In genomic region chr5:50666261-50667078, GRCh38 we compare ENCODE assay signal across 8 cellular contexts. TPM values are rescaled to one million over a fixed set of nuclear protein-coding genes. Genes with fewer than 3 reads are reported as not detected.
DNase-seq lines count a peak whose midpoint lies in the region; ATAC-seq and TF ChIP-seq lines count a peak whose summit lies in the region.

PARP8 (plus strand) TSS chr5:50666637; CDS start chr5:50667096, 459 bp downstream.

- no peaks in the 10 kb centered on the region for H3K9me3 ChIP-seq in AG04450 (ENCODE audit: control insufficient read depth, insufficient read depth, low read length)
- H3K9me3 ChIP-seq in SK-N-SH = no peaks in the 10 kb centered on the region
- no peaks in the 10 kb centered on the region for H3K9me3 ChIP-seq in heart right ventricle
- no peaks in the 10 kb centered on the region for H3K9me3 ChIP-seq in aorta (ENCODE audit: control insufficient read depth, low read length)

- H3K4me1 Mint-ChIP-seq in activated naive CD8-positive, alpha-beta T cell treated with anti-CD3 and anti-CD28 coated beads for 36 hours = peaks cover 34% of the 10 kb centered on the region

- H3K27me3 ChIP-seq in AG04450 (ENCODE audit: control insufficient read depth, insufficient read depth, low read length) = no peaks in the 10 kb centered on the region
- H3K27me3 ChIP-seq in SK-N-SH (ENCODE audit: insufficient read depth) = no peaks in the 10 kb centered on the region
- H3K27me3 ChIP-seq in heart right ventricle = no peaks in the 10 kb centered on the region
- H3K27me3 ChIP-seq in aorta (ENCODE audit: control insufficient read depth in 1 of 2, insufficient read depth in 2 of 2, low read length in 1 of 2) = no peaks in the 10 kb centered on the region

- peaks cover 19% of the 10 kb centered on the region for H3K36me3 Mint-ChIP-seq in activated naive CD8-positive, alpha-beta T cell treated with anti-CD3 and anti-CD28 coated beads for 36 hours

- H3K27ac ChIP-seq in AG04450 (ENCODE audit: low read depth, low read length) = peak within 1 kb of the TSS; percentile 61
- H3K27ac ChIP-seq in SK-N-SH (ENCODE audit: low read depth in 2 of 2, low read length in 1 of 2) = peak within 1 kb of the TSS; percentile 50 to 89; a peak in 3 of 4 replicates
- peak within 1 kb of the TSS; percentile 48 to 96 (median 82) for H3K27ac ChIP-seq in heart right ventricle
- peak within 1 kb of the TSS; percentile 1 to 78 for H3K27ac ChIP-seq in aorta (ENCODE audit: low read depth in 1 of 2, low read length in 2 of 2)

- TF ChIP-seq CTCF in AG04450 (IDR thresholded peaks at IDR 0.05; ENCODE audit: low read depth, low read length) (no peak), SK-N-SH (IDR thresholded peaks at IDR 0.05) (no peak), heart right ventricle (IDR thresholded peaks at IDR 0.05) (no peak)

- no peaks in the 10 kb centered on the region for H4K20me1 ChIP-seq in SK-N-SH (ENCODE audit: insufficient read depth)

- 1% methylated on average over 34 of the region's 70 CpGs for WGBS in SK-N-SH (ENCODE audit: low lambda C conversion rate)
- WGBS in heart right ventricle, 2 donors = 1% methylated on average over 64 to 70 of the region's 70 CpGs
- 0 to 1% methylated on average over 31 to 70 of the region's 70 CpGs for WGBS in aorta, 2 donors

- no peaks in the 10 kb centered on the region for H3K27me3 Mint-ChIP-seq in activated naive CD8-positive, alpha-beta T cell treated with anti-CD3 and anti-CD28 coated beads for 36 hours

- H3K9me2 ChIP-seq in SK-N-SH = no peaks in the 10 kb centered on the region

- intact Hi-C loops in heart right ventricle (cut with DNase I) = loop anchor here in 1 of 10 donors (10.0 kb wide), 1 partner anchor 78 kb away; no protein-coding TSS in a partner anchor
- intact Hi-C loops in posterior cingulate gyrus (cut with DNase I) = no loop called here
- intact Hi-C loops in aorta (cut with DNase I) = loop anchor here (5.0 to 10.0 kb wide), 2 partner anchors 78 to 81 kb away; no protein-coding TSS in a partner anchor

- peak within 1 kb of the TSS; percentile 99 for H3K4me3 Mint-ChIP-seq in activated naive CD8-positive, alpha-beta T cell treated with anti-CD3 and anti-CD28 coated beads for 36 hours

- H3K79me2 ChIP-seq in SK-N-SH (ENCODE audit: insufficient read depth) = no peaks in the 10 kb centered on the region

- H3K4me1 ChIP-seq in SK-N-SH (ENCODE audit: control insufficient read depth in 1 of 2, insufficient read depth in 2 of 2, low read depth in 1 of 2, low read length in 1 of 2) (peaks cover 0 to 3% of the 10 kb centered on the region in 2 experiments; a peak in 2 of 4 replicates), heart right ventricle (peaks cover 0 to 58% (median 9%) of the 10 kb centered on the region in 9 donors), aorta (ENCODE audit: control insufficient read depth in 1 of 2, insufficient read depth in 2 of 2, low read length in 2 of 2) (no peaks in the 10 kb centered on the region)

- ATAC-seq in GM18873 (IDR thresholded peaks at IDR 0.05; ENCODE audit: low FRiP score, unreplicated experiment) (peak; percentile 34), HG03469 (IDR thresholded peaks at IDR 0.05; ENCODE audit: unreplicated experiment) (peak; percentile 37), heart right ventricle (peak in 7 of 8 donors; percentile 37 to 74 (median 55)), aorta (ENCODE audit: low FRiP score) (peak; percentile 54)

- peak; percentile 11 for DNase-seq in AG04450 (ENCODE audit: low read depth, low spot score)
- peak; percentile 83 for DNase-seq in SK-N-SH
- peak; percentile 63 for DNase-seq in activated naive CD8-positive, alpha-beta T cell treated with anti-CD3 and anti-CD28 coated beads for 36 hours
- peak; percentile 47 to 58 for DNase-seq in heart right ventricle
- DNase-seq in posterior cingulate gyrus = peak in 9 of 10 donors; percentile 33 to 89 (median 46)
- peak; percentile 73 to 82 for DNase-seq in aorta

- H3K9me3 Mint-ChIP-seq in activated naive CD8-positive, alpha-beta T cell treated with anti-CD3 and anti-CD28 coated beads for 36 hours = peaks cover under 1% of the 10 kb centered on the region

- H3F3A ChIP-seq in SK-N-SH (replicated peaks; ENCODE audit: insufficient read depth) = no peaks in the 10 kb centered on the region

- peak within 1 kb of the TSS; percentile 90 for H3K9ac ChIP-seq in SK-N-SH

- peak within 1 kb of the TSS; percentile 87 for H2AFZ ChIP-seq in SK-N-SH (ENCODE audit: low read depth)

- POLR2A ChIA-PET in AG04450 (lab: Yijun Ruan, JAX) (interaction anchor here (1.3 kb wide), 1 partner anchor 76 kb away, joined by 4 read pairs; no protein-coding TSS in a partner anchor), SK-N-SH (lab: Yijun Ruan, JAX) (no interaction called here)

- H3K4me3 ChIP-seq in AG04450 (ENCODE audit: low read depth, low read length) = peak within 1 kb of the TSS; percentile 90
- H3K4me3 ChIP-seq in SK-N-SH (ENCODE audit: low read depth in 2 of 2, low read length in 1 of 2) = peak within 1 kb of the TSS; percentile 86 to 92
- peak within 1 kb of the TSS; percentile 69 to 95 (median 86) for H3K4me3 ChIP-seq in heart right ventricle
- H3K4me3 ChIP-seq in aorta (ENCODE audit: low read length in 2 of 2) = peak within 1 kb of the TSS; percentile 40 to 75

- TF ChIP-seq RAD21 in SK-N-SH (IDR thresholded peaks at IDR 0.05; ENCODE audit: low read length) = no peak

- peak within 1 kb of the TSS; percentile 88 for H3K4me2 ChIP-seq in SK-N-SH

- peak within 1 kb of the TSS; percentile 100 for H3K27ac Mint-ChIP-seq in activated naive CD8-positive, alpha-beta T cell treated with anti-CD3 and anti-CD28 coated beads for 36 hours

- CTCF ChIA-PET in AG04450 (lab: Charles Lee) = interaction anchor here (0.9 kb wide), 1 partner anchor 152 kb away, joined by 3 read pairs; no protein-coding TSS in a partner anchor
- CTCF ChIA-PET in SK-N-SH (lab: Yijun Ruan, JAX) = interaction anchor here (0.6 to 0.9 kb wide), 3 partner anchors 44 to 1899 kb away, joined by 3 read pairs; no protein-coding TSS in a partner anchor

- TF ChIP-seq EP300 in SK-N-SH (IDR thresholded peaks at IDR 0.05; ENCODE audit: borderline replicate concordance in 1 of 2, low read depth in 1 of 2, low read length in 1 of 2) = no peak

- no peaks in the 10 kb centered on the region for H3K36me3 ChIP-seq in SK-N-SH (replicated peaks in 1 of 2; ENCODE audit: control insufficient read depth in 1 of 2, insufficient read depth in 2 of 2, low read length in 1 of 2)
- no peaks in the 10 kb centered on the region for H3K36me3 ChIP-seq in heart right ventricle
- H3K36me3 ChIP-seq in aorta (ENCODE audit: control insufficient read depth in 1 of 2, insufficient read depth in 2 of 2, low read length in 1 of 2) = no peaks in the 10 kb centered on the region

TF ChIP-seq in SK-N-SH, 30 proteins besides CTCF, POLR2A, EP300 and RAD21:
- TF ChIP-seq TCF12 (IDR thresholded peaks at IDR 0.05) = no peak
- no peak for TF ChIP-seq RXRA (IDR thresholded peaks at IDR 0.05; ENCODE audit: borderline replicate concordance, low read depth)
- TF ChIP-seq JUND (IDR thresholded peaks at IDR 0.05) = no peak
- no peak for TF ChIP-seq RCOR1 (IDR thresholded peaks at IDR 0.05; ENCODE audit: low read length)
- TF ChIP-seq GABPA (IDR thresholded peaks at IDR 0.05; ENCODE audit: low read depth) = no peak
- TF ChIP-seq YY1 (IDR thresholded peaks at IDR 0.05; ENCODE audit: low read depth) = no peak

RNA-seq across cellular contexts. Expression of gene PARP8, which starts in this region (rescaled TPM):
- polyA plus RNA-seq in AG04450 (2011; rRNA removed) (19.0 and 25.1 TPM in 2 replicates), SK-N-SH (2012; rRNA removed) (6.2 and 8.6 TPM in 2 replicates), heart right ventricle (1 to 10 TPM in 1 of 2 donors, under 1 TPM in 1; 0.97 to 3.3 TPM), aorta (10 to 100 TPM in 1 of 2 donors, 1 to 10 TPM in 1; 5.3 to 10.8 TPM)
- polyA minus RNA-seq in AG04450 (2011; rRNA and poly(A)+ RNA removed) = 35.6 and 43.0 TPM in 2 replicates
- 7.2 and 8.0 TPM in 2 replicates for polyA plus RNA-seq in SK-N-SH (2012; cell fraction: cytosol; rRNA removed)
- polyA plus RNA-seq in SK-N-SH (2012; cell fraction: nucleus; rRNA removed) = 7.9 and 14.1 TPM in 2 replicates
- total RNA-seq in activated naive CD8-positive, alpha-beta T cell treated with anti-CD3 and anti-CD28 coated beads for 36 hours = 10 to 100 TPM; 41.0 to 43.6 TPM
- total RNA-seq in heart right ventricle (10 to 100 TPM in 1 of 10 donors, 1 to 10 TPM in 9; 4.1 to 14.5 (median 5.3) TPM), aorta (10 to 100 TPM; 28.2 to 47.6 TPM)

Comparison
In these comparisons a context has a peak if more than half of its experiments do, and no peak if none do; other contexts are left out.
1. Peak in every context shown above with its lines: DNase-seq, ATAC-seq, H3K4me3 ChIP-seq and H3K27ac ChIP-seq.
2. DNase-seq: peak in every context shown above with its lines; median percentile 83 in SK-N-SH; 78 in aorta; 63 in activated naive CD8-positive, alpha-beta T cell treated with anti-CD3 and anti-CD28 coated beads for 36 hours; 52 in heart right ventricle; 46 in posterior cingulate gyrus; 11 in AG04450.